In genomic region chr14:103889002-103889312, GRCh38 we compare ENCODE assay signal across 1 cellular context.
TF ChIP-seq lines count a peak whose summit lies in the region.
"Not testable (repeated sequence)": the region's sequence is repeated elsewhere in the genome, so short reads cannot be mapped to it uniquely, and the experiment has no call there.

No MANE protein-coding gene starts in this region.

TF ChIP-seq in HepG2, 621 proteins besides CTCF, POLR2A, EP300 and RAD21:
- TF ChIP-seq LCORL (IDR thresholded peaks at IDR 0.05) (0 out of 2 replicates have a peak, but pooled peaks have one; percentile 4), ZSCAN31 (CRISPR knock-in tag; IDR thresholded peaks at IDR 0.05; ENCODE audit: low read depth) (0 out of 2 replicates have a peak, but pooled peaks have one; percentile 23), RARG (CRISPR knock-in tag; IDR thresholded peaks at IDR 0.05; ENCODE audit: low read depth) (0 out of 2 replicates have a peak, but pooled peaks have one; percentile 41), ZBTB37 (CRISPR knock-in tag; IDR thresholded peaks at IDR 0.05) (0 out of 2 replicates have a peak, but pooled peaks have one; percentile 45), IRF9 (CRISPR knock-in tag; IDR thresholded peaks at IDR 0.05; ENCODE audit: borderline replicate concordance) (0 out of 2 replicates have a peak, but pooled peaks have one; percentile 34), ZNF607 (CRISPR knock-in tag; IDR thresholded peaks at IDR 0.05; ENCODE audit: borderline replicate concordance) (peak; percentile 71; the same call in 1 of the 2 replicates), EEA1 (CRISPR knock-in tag; IDR thresholded peaks at IDR 0.05; ENCODE audit: borderline replicate concordance) (0 out of 2 replicates have a peak, but pooled peaks have one; percentile 5), HNF4G (CRISPR knock-in tag; IDR thresholded peaks at IDR 0.05; ENCODE audit: borderline replicate concordance, low read depth) (0 out of 2 replicates have a peak, but pooled peaks have one; percentile 21), NAIF1 (CRISPR knock-in tag; IDR thresholded peaks at IDR 0.05; ENCODE audit: borderline replicate concordance) (0 out of 2 replicates have a peak, but pooled peaks have one; percentile 23), ZSCAN5A (CRISPR knock-in tag; IDR thresholded peaks at IDR 0.05; ENCODE audit: borderline replicate concordance) (0 out of 2 replicates have a peak, but pooled peaks have one; percentile 30), ZNF362 (CRISPR knock-in tag; IDR thresholded peaks at IDR 0.05; ENCODE audit: borderline replicate concordance) (peak; percentile 80), THAP7 (CRISPR knock-in tag; IDR thresholded peaks at IDR 0.05) (0 out of 2 replicates have a peak, but pooled peaks have one; percentile 1), ZNF747 (CRISPR knock-in tag; IDR thresholded peaks at IDR 0.05; ENCODE audit: borderline replicate concordance) (peak; percentile 5; the same call in 1 of the 2 replicates), KDM5B (CRISPR knock-in tag; IDR thresholded peaks at IDR 0.05; ENCODE audit: borderline replicate concordance) (peak; percentile 73; the same call in 1 of the 2 replicates), ZZZ3 (CRISPR knock-in tag; IDR thresholded peaks at IDR 0.05; ENCODE audit: borderline replicate concordance) (0 out of 2 replicates have a peak, but pooled peaks have one; percentile 81), ZFP91 (CRISPR knock-in tag; IDR thresholded peaks at IDR 0.05; ENCODE audit: borderline replicate concordance) (peak; percentile 37), ZC3H4 (CRISPR knock-in tag; IDR thresholded peaks at IDR 0.05; ENCODE audit: borderline replicate concordance) (0 out of 2 replicates have a peak, but pooled peaks have one; percentile 54), ZBTB3 (CRISPR knock-in tag; IDR thresholded peaks at IDR 0.05; ENCODE audit: borderline replicate concordance, low read depth) (0 out of 2 replicates have a peak, but pooled peaks have one; percentile 46), GFI1 (CRISPR knock-in tag; IDR thresholded peaks at IDR 0.05; ENCODE audit: borderline replicate concordance) (0 out of 2 replicates have a peak, but pooled peaks have one; percentile 39), ATF5 (CRISPR knock-in tag; IDR thresholded peaks at IDR 0.05; ENCODE audit: low read depth) (peak; percentile 66; the same call in 1 of the 2 replicates), ZNF501 (CRISPR knock-in tag; IDR thresholded peaks at IDR 0.05) (peak; percentile 36; the same call in 1 of the 2 replicates), SNAPC4 (CRISPR knock-in tag; IDR thresholded peaks at IDR 0.05) (peak; percentile 59; the same call in 1 of the 2 replicates), ZBTB8A (CRISPR knock-in tag; IDR thresholded peaks at IDR 0.05; ENCODE audit: borderline replicate concordance, low read depth) (peak; percentile 75; the same call in 1 of the 2 replicates), NCOA1 (CRISPR knock-in tag; IDR thresholded peaks at IDR 0.05) (0 out of 2 replicates have a peak, but pooled peaks have one; percentile 2), SNAI1 (CRISPR knock-in tag; IDR thresholded peaks at IDR 0.05; ENCODE audit: borderline replicate concordance) (0 out of 2 replicates have a peak, but pooled peaks have one; percentile 75)
- not testable (repeated sequence) for TF ChIP-seq LCORL (CRISPR knock-in tag; IDR thresholded peaks at IDR 0.05); HNF4G (IDR thresholded peaks at IDR 0.05; ENCODE audit: borderline replicate concordance, low read depth, low read length)
